In genomic region chr4:169008478-169008877, GRCh38 we compare ENCODE assay signal across 1 cellular context.
TF ChIP-seq lines count a peak whose summit lies in the region.

No MANE protein-coding gene starts in this region.

TF ChIP-seq in WTC11, 78 proteins besides CTCF, POLR2A, EP300 and RAD21 (continued from another document):
- TF ChIP-seq PRRX2 (CRISPR knock-in tag; IDR thresholded peaks at IDR 0.05): no peak
